13 cellular contexts compared by ENCODE assay signal in genomic region chr6:149128489-149129145, GRCh38.
DNase-seq lines count a peak whose midpoint lies in the region; ATAC-seq, FAIRE-seq and TF ChIP-seq lines count a peak whose summit lies in the region.
"Had no signal": no experiment of that assay in that cellular context is flagged by ENCODE, and none has a peak within 500 bp of the region (broad histone marks: within the 10 kb centered on the region; RNA-seq: fewer than 3 reads in every experiment).

No MANE protein-coding gene starts in this region.

- peak; percentile 85 for FAIRE-seq in GM12892 (lab: Jason Lieb, UNC)
- FAIRE-seq: GM18507 had no signal

- no peaks in the 10 kb centered on the region for H3K27me3 Mint-ChIP-seq in T-cell
- no peaks in the 10 kb centered on the region for H3K27me3 Mint-ChIP-seq in activated naive CD8-positive, alpha-beta T cell treated with anti-CD3 and anti-CD28 coated beads for 36 hours
- no peaks in the 10 kb centered on the region for H3K27me3 Mint-ChIP-seq in naive B cell

- CTCF ChIA-PET in T-cell (lab: Charles Lee): no interaction called here

- H3K36me3 Mint-ChIP-seq in T-cell (peaks cover 31% of the 10 kb centered on the region), naive B cell (no peaks in the 10 kb centered on the region)
- peaks cover 52% of the 10 kb centered on the region for H3K36me3 Mint-ChIP-seq in activated naive CD8-positive, alpha-beta T cell treated with anti-CD3 and anti-CD28 coated beads for 36 hours

- H3K9me3 Mint-ChIP-seq in T-cell: peaks cover 0 to 14% (median 11%) of the 10 kb centered on the region in 3 donors
- H3K9me3 Mint-ChIP-seq in activated naive CD8-positive, alpha-beta T cell treated with anti-CD3 and anti-CD28 coated beads for 36 hours: peaks cover 31% of the 10 kb centered on the region
- peaks cover 0 to 4% (median 0%) of the 10 kb centered on the region in 7 donors for H3K9me3 Mint-ChIP-seq in naive B cell

- no peak for TF ChIP-seq POLR2A in GM12892 (IDR thresholded peaks at IDR 0.05; ENCODE audit: low read depth, low read length)

- DNase-seq in GM12892 (ENCODE audit: insufficient read length): no peak
- peak in 29 of 34 experiments; percentile 10 to 58 (median 27) for DNase-seq in T-cell
- DNase-seq in activated naive CD8-positive, alpha-beta T cell treated with anti-CD3 and anti-CD28 coated beads for 36 hours: no peak
- DNase-seq in naive B cell: no peak
- no peak for DNase-seq in DMS79 (lab: John Stamatoyannopoulos, UW)
- DNase-seq: foreskin melanocyte, mammary epithelial cell, NCI-H345, SHP77 had no signal

- POLR2A ChIA-PET in T-cell (lab: Charles Lee): no interaction called here

- H3K4me1 Mint-ChIP-seq in T-cell (peaks cover 60 to 88% (median 77%) of the 10 kb centered on the region in 3 donors), naive B cell (peaks cover 11 to 23% (median 19%) of the 10 kb centered on the region in 3 donors)
- peaks cover 51% of the 10 kb centered on the region for H3K4me1 Mint-ChIP-seq in activated naive CD8-positive, alpha-beta T cell treated with anti-CD3 and anti-CD28 coated beads for 36 hours

- H3K4me3 Mint-ChIP-seq in T-cell: peak overlapping the region in 1 of 3 donors; percentile 52
- H3K4me3 Mint-ChIP-seq in activated naive CD8-positive, alpha-beta T cell treated with anti-CD3 and anti-CD28 coated beads for 36 hours: no peak overlapping the region
- peak overlapping the region in 2 of 8 donors; percentile 43 to 61 for H3K4me3 Mint-ChIP-seq in naive B cell

- peak overlapping the region; percentile 93 to 96 for H3K27ac Mint-ChIP-seq in T-cell
- H3K27ac Mint-ChIP-seq in activated naive CD8-positive, alpha-beta T cell treated with anti-CD3 and anti-CD28 coated beads for 36 hours: peak overlapping the region; percentile 81
- H3K27ac Mint-ChIP-seq in naive B cell: peak overlapping the region; percentile 44 to 85 (median 72)

- ATAC-seq in T-cell (replicated peaks in 1 of 4): peak; percentile 84 to 90 (median 88)
- ATAC-seq in naive B cell (ENCODE audit: low read depth in 2 of 2): peak; percentile 41 to 58
- ATAC-seq in GM19328 (IDR thresholded peaks at IDR 0.05; ENCODE audit: unreplicated experiment): no peak
- ATAC-seq in GM19452 (IDR thresholded peaks at IDR 0.05; ENCODE audit: unreplicated experiment): no peak
- ATAC-seq in HG02588 (IDR thresholded peaks at IDR 0.05; ENCODE audit: unreplicated experiment): no peak

Comparison
In these comparisons a context has a peak if more than half of its experiments do, and no peak if none do; other contexts are left out.
1. DNase-seq: peak in T-cell (29 of 34); none in GM12892 (single experiment), activated naive CD8-positive, alpha-beta T cell treated with anti-CD3 and anti-CD28 coated beads for 36 hours (single experiment), naive B cell (single experiment) and DMS79 (single experiment).
2. ATAC-seq: peak in T-cell (4 of 4) and naive B cell (2 of 2); none in GM19328 (single experiment), GM19452 (single experiment) and HG02588 (single experiment).
3. Peak in every context shown above with its lines, with median percentiles within 50 percentile points of each other: H3K27ac Mint-ChIP-seq.